Comparison of ENCODE assay signal across 8 cellular contexts in the genomic region with DNA sequence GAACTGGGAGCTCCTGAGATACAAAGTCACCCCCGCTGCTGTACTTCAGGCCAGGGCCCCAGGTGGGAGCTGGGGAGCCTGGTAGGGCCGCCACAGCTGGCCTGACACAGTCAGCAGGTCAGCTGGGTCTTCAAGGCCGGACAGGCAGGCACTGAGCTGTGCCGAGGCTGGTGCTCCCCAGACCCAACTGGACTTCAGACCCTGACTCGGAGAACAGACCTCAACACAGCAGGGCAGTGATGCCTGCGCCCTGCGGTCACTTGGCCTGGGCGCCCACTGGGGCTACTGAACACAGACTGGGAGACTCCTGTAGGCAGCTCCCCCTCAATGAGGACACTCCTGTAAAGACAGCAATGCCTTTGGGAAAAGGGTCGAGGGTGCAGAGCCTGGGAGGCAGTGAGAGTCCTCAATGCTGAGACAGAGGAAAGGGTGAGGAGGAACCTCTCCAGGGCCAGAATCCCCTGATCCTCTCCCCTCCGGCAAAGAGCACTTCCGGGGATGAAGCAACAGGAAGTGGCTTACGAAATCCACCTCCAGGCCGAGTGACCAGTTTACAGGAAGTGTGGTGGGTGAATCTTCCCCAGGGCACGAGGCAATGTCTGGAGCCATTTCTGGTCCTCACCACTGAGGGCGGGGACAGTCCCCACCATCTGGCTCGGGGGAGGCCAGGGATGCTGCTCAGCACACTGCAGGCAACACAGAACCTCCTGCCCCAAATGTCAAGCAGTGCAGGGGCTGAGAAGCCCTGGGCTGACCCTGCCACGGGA. TPM values are rescaled to one million over a fixed set of nuclear protein-coding genes. Genes with fewer than 3 reads are reported as not detected.
DNase-seq lines count a peak whose midpoint lies in the region; ATAC-seq, FAIRE-seq and TF ChIP-seq lines count a peak whose summit lies in the region.

No MANE protein-coding gene starts in this region.

- intact Hi-C loops in HepG2 (cut with micrococcal nuclease; ENCODE audit: unreplicated experiment), result loop anchor here (5.0 kb wide), 1 partner anchor 94 kb away; a partner anchor contains a TSS

- BruUV-seq in HepG2 (replicated peaks; lab: Mats Ljungman, UMichigan), result TSS peak; percentile 59

- H3K4me2 ChIP-seq in A549 (peak overlapping the region; percentile 66), HepG2 (ENCODE audit: low read depth, low read length) (peak overlapping the region; percentile 67)

- FAIRE-seq in A549 (lab: Jason Lieb, UNC), result no peak
- peak; percentile 79 for FAIRE-seq in HepG2 (lab: Jason Lieb, UNC)

- H4K20me1 ChIP-seq in HepG2 (ENCODE audit: insufficient read depth, low read length), result peaks cover 15% of the 10 kb centered on the region; the same call in 1 of the 2 replicates

- H2AFZ ChIP-seq in HepG2 (ENCODE audit: low read length), result no peak overlapping the region

- CTCF ChIA-PET in A549 (lab: Yijun Ruan, JAX) (interaction anchor here (0.6 to 6.7 kb wide), 5 partner anchors 9 to 396 kb away, joined by 3 to 30 read pairs (median 4); no protein-coding TSS in a partner anchor), HepG2 (lab: Yijun Ruan, JAX; ENCODE audit: low intra/inter-chr PET ratio, low total read pairs) (no interaction called here)

- H3K79me2 ChIP-seq in HepG2 (ENCODE audit: insufficient read depth, low read length), result peaks cover 84% of the 10 kb centered on the region

- 46% methylated on average over 12 of the region's 17 CpGs for WGBS in A549 (ENCODE audit: missing lambda C conversion rate)
- 9% methylated on average over 8 of the region's 17 CpGs for WGBS in HepG2 (ENCODE audit: low lambda C conversion rate)

- H3K9me3 ChIP-seq in A549 (no peaks in the 10 kb centered on the region), HepG2 (ENCODE audit: low read length) (no peaks in the 10 kb centered on the region)

- H3K27ac ChIP-seq in A549, result peak overlapping the region; percentile 82 to 98
- H3K27ac ChIP-seq in caudate nucleus (ENCODE audit: low read depth, low read length), result peak overlapping the region; percentile 24
- peak overlapping the region; percentile 90 for H3K27ac ChIP-seq in HepG2 (ENCODE audit: extremely low read length, insufficient read depth, low read length)

- TF ChIP-seq CTCF in A549 (IDR thresholded peaks at IDR 0.05), result no peak
- TF ChIP-seq CTCF in HepG2 (CRISPR knock-in tag; IDR thresholded peaks at IDR 0.05), result 0 out of 2 replicates have a peak, but pooled peaks have one; percentile 21

- TF ChIP-seq EP300 in A549 (IDR thresholded peaks at IDR 0.05) (peak in 1 of 2 experiments; percentile 49; a peak in 1 of 5 replicates), HepG2 (IDR thresholded peaks at IDR 0.05; ENCODE audit: low read depth in 2 of 2, low read length in 2 of 2) (peak in 1 of 2 experiments; percentile 75; a peak in 2 of 4 replicates), HepG2 (CRISPR knock-in tag; IDR thresholded peaks at IDR 0.05; ENCODE audit: borderline replicate concordance) (peak; percentile 91)

- H3K36me3 ChIP-seq in HepG2 (replicated peaks in 1 of 2; ENCODE audit: control insufficient read depth in 1 of 2, insufficient read depth in 2 of 2, low read length in 2 of 2), result no peaks in the 10 kb centered on the region; a peak in 3 of 5 replicates

- H3K27me3 ChIP-seq in HepG2 (ENCODE audit: control insufficient read depth in 1 of 2, insufficient read depth in 2 of 2, low read length in 2 of 2), result no peaks in the 10 kb centered on the region

- ATAC-seq in A549 (peak; percentile 87), GM18873 (IDR thresholded peaks at IDR 0.05; ENCODE audit: low FRiP score, unreplicated experiment) (peak; percentile 51), HepG2 (peak; percentile 73), GM19455 (IDR thresholded peaks at IDR 0.05; ENCODE audit: unreplicated experiment) (no peak)

- peak overlapping the region; percentile 52 for H3K9ac ChIP-seq in HepG2 (ENCODE audit: insufficient read depth, low read depth, low read length)

- TF ChIP-seq POLR2A in A549 (IDR thresholded peaks at IDR 0.05; ENCODE audit: low read length) (no peak), HepG2 (IDR thresholded peaks at IDR 0.05; ENCODE audit: insufficient read depth in 1 of 2, low read depth in 2 of 2, low read length in 2 of 2) (peak in 1 of 2 experiments; percentile 31; a peak in 2 of 4 replicates)

- DNase-seq in A549 (ENCODE audit: low read depth in 1 of 2, low spot score in 1 of 2), result peak; percentile 83 to 85
- DNase-seq in HPDE6-E6E7 (ENCODE audit: extremely low spot score), result peak; percentile 84
- peak; percentile 56 for DNase-seq in T1000 (lab: John Stamatoyannopoulos, UW)
- peak in 15 of 61 donors; percentile 7 to 54 (median 29) for DNase-seq in caudate nucleus (lab: John Stamatoyannopoulos, UW)
- peak; percentile 88 for DNase-seq in HepG2 (ENCODE audit: low spot score)
- DNase-seq in stimulated activated CD8-positive, alpha-beta memory T cell treated with anti-CD3 and anti-CD28 coated beads, Interleukin-15, amount 100 ng/mL, for 48 hours (ENCODE audit: low read depth in 2 of 2), result peak; percentile 75 to 79

- no peak overlapping the region for H3K4me3 ChIP-seq in A549
- H3K4me3 ChIP-seq in HepG2 (replicated peaks in 1 of 3; ENCODE audit: insufficient read depth in 1 of 3, low read depth in 2 of 3, low read length in 3 of 3), result peak overlapping the region in 2 of 3 experiments; percentile 9 to 45; a peak in 3 of 6 replicates

- in situ Hi-C loops in HepG2 (cut with HindIII; ENCODE audit: extremely low pct_ligation_motif_present, low pct_unique_long_range_greater_than_20kb), result loop anchor here (10.0 kb wide), 2 partner anchors 46 to 196 kb away; a partner anchor contains a TSS

- peaks cover 24% of the 10 kb centered on the region for H3K4me1 ChIP-seq in A549
- peaks cover 79% of the 10 kb centered on the region for H3K4me1 ChIP-seq in HepG2 (ENCODE audit: insufficient read depth, low read length)

- TF ChIP-seq RAD21 in A549 (conservative IDR thresholded peaks at IDR 0.05 in 1 of 2, IDR thresholded peaks at IDR 0.05 in 1 of 2), result no peak
- peak; percentile 8; the same call in 1 of the 2 replicates for TF ChIP-seq RAD21 in HepG2 (CRISPR knock-in tag; IDR thresholded peaks at IDR 0.05)

- POLR2A ChIA-PET in A549 (lab: Yijun Ruan, JAX) (interaction anchor here (1.3 kb wide), 1 partner anchor 79 kb away, joined by 3 read pairs; a partner anchor contains a TSS), HepG2 (lab: Yijun Ruan, JAX) (interaction anchor here (0.5 to 1.7 kb wide), 8 partner anchors 8 to 157 kb away, joined by 3 to 4 read pairs (median 4); a partner anchor contains a TSS)

RNA-seq across cellular contexts. Expression of a gene that starts 40.8 kb away (rescaled TPM):
- polyA plus RNA-seq in A549 (2011; rRNA removed) (17.6 and 18.0 TPM in 2 replicates), A549 (2017; fragmentation: RNase III; extraction: RNeasy Plus Mini Kit Qiagen cat#74134 plus additional on column Dnase treatment) (48.5 to 71.0 TPM (median 60.7 TPM) in 3 replicates), HepG2 (2011; rRNA removed) (29.6 and 36.5 TPM in 2 replicates)
- 43.0 and 56.5 TPM in 2 replicates for polyA plus RNA-seq in A549 (2012; cell fraction: cytosol; rRNA removed)
- 199 and 307 TPM in 2 replicates for polyA plus RNA-seq in A549 (2012; cell fraction: nucleus; rRNA removed)
- polyA minus RNA-seq in A549 (2011; rRNA and poly(A)+ RNA removed), result 17.4 and 29.8 TPM in 2 replicates
- total RNA-seq in HepG2 (2016; rRNA removed; fragmentation: Illumina TruSeq; extraction: Trizol), result 29.4 and 48.5 TPM in 2 replicates
- 8.4 and 10.1 TPM in 2 replicates for total RNA-seq in HepG2 (2016; cell fraction: cytosol; rRNA removed; fragmentation: Illumina TruSeq; extraction: Trizol; ENCODE audit: low read depth)
- 29.3 and 46.4 TPM in 2 replicates for total RNA-seq in HepG2 (2016; cell fraction: insoluble cytoplasmic fraction; rRNA removed; fragmentation: Illumina TruSeq; extraction: Trizol)
- 16.0 and 18.7 TPM in 2 replicates for total RNA-seq in HepG2 (2016; cell fraction: membrane; rRNA removed; fragmentation: Illumina TruSeq; extraction: Trizol)
- total RNA-seq in HepG2 (2016; cell fraction: nucleus; rRNA removed; fragmentation: Illumina TruSeq; extraction: Trizol), result 33.6 and 37.4 TPM in 2 replicates
- polyA plus RNA-seq in HepG2 (2011; cell fraction: cytosol; rRNA removed), result 14.0 and 25.3 TPM in 2 replicates
- polyA plus RNA-seq in HepG2 (2011; cell fraction: nucleus; rRNA removed), result 246 and 367 TPM in 2 replicates
- polyA plus RNA-seq in HepG2 (2012), result 32.5 and 49.8 TPM in 2 replicates
- 16.0 and 16.5 TPM in 2 replicates for polyA plus RNA-seq in HepG2 (2016; cell fraction: cytosol; fragmentation: Illumina TruSeq; extraction: Trizol; ENCODE audit: low read depth)
- polyA plus RNA-seq in HepG2 (2016; cell fraction: insoluble cytoplasmic fraction; fragmentation: Illumina TruSeq; extraction: Trizol; ENCODE audit: low read depth), result 44.6 and 57.4 TPM in 2 replicates
- 18.1 and 22.4 TPM in 2 replicates for polyA plus RNA-seq in HepG2 (2016; cell fraction: membrane; fragmentation: Illumina TruSeq; extraction: Trizol; ENCODE audit: low read depth)
- polyA plus RNA-seq in HepG2 (2016; cell fraction: nucleus; fragmentation: Illumina TruSeq; extraction: Trizol; ENCODE audit: insufficient read depth, low read depth), result 103 and 119 TPM in 2 replicates
- 1.3 and 50.2 TPM in 2 replicates for polyA minus RNA-seq in HepG2 (2011; rRNA and poly(A)+ RNA removed; ENCODE audit: low replicate concordance)
- 20.4 and 29.0 TPM in 2 replicates for polyA minus RNA-seq in HepG2 (2011; cell fraction: cytosol; rRNA and poly(A)+ RNA removed)
- polyA minus RNA-seq in HepG2 (2011; cell fraction: nucleus; rRNA and poly(A)+ RNA removed), result 13.3 and 14.3 TPM in 2 replicates

RNA-seq across cellular contexts. Expression of a gene that starts 43.1 kb away (rescaled TPM):
- polyA plus RNA-seq in A549 (2011; rRNA removed) (1.1 and 1.6 TPM in 2 replicates), A549 (2017; fragmentation: RNase III; extraction: RNeasy Plus Mini Kit Qiagen cat#74134 plus additional on column Dnase treatment) (3.6 to 3.8 TPM (median 3.7 TPM) in 3 replicates), HepG2 (2011; rRNA removed) (5.4 and 5.8 TPM in 2 replicates)
- polyA plus RNA-seq in A549 (2012; cell fraction: cytosol; rRNA removed), result 4.1 and 5.9 TPM in 2 replicates
- 10.6 and 18.2 TPM in 2 replicates for polyA plus RNA-seq in A549 (2012; cell fraction: nucleus; rRNA removed)
- 2.4 and 3.6 TPM in 2 replicates for polyA minus RNA-seq in A549 (2011; rRNA and poly(A)+ RNA removed)
- total RNA-seq in HepG2 (2016; rRNA removed; fragmentation: Illumina TruSeq; extraction: Trizol), result 3.2 and 3.7 TPM in 2 replicates
- 0.71 and 1.1 TPM in 2 replicates for total RNA-seq in HepG2 (2016; cell fraction: cytosol; rRNA removed; fragmentation: Illumina TruSeq; extraction: Trizol; ENCODE audit: low read depth)
- total RNA-seq in HepG2 (2016; cell fraction: insoluble cytoplasmic fraction; rRNA removed; fragmentation: Illumina TruSeq; extraction: Trizol), result 2.7 and 4.1 TPM in 2 replicates
- total RNA-seq in HepG2 (2016; cell fraction: membrane; rRNA removed; fragmentation: Illumina TruSeq; extraction: Trizol), result 2.3 and 2.5 TPM in 2 replicates
- total RNA-seq in HepG2 (2016; cell fraction: nucleus; rRNA removed; fragmentation: Illumina TruSeq; extraction: Trizol), result 3.3 and 4.8 TPM in 2 replicates
- 3.2 and 4.3 TPM in 2 replicates for polyA plus RNA-seq in HepG2 (2011; cell fraction: cytosol; rRNA removed)
- 27.1 and 34.7 TPM in 2 replicates for polyA plus RNA-seq in HepG2 (2011; cell fraction: nucleus; rRNA removed)
- polyA plus RNA-seq in HepG2 (2012), result 7.1 TPM in 2 replicates
- 0.20 and 0.33 TPM in 2 replicates for polyA plus RNA-seq in HepG2 (2016; cell fraction: cytosol; fragmentation: Illumina TruSeq; extraction: Trizol; ENCODE audit: low read depth)
- 3.1 and 4.0 TPM in 2 replicates for polyA plus RNA-seq in HepG2 (2016; cell fraction: insoluble cytoplasmic fraction; fragmentation: Illumina TruSeq; extraction: Trizol; ENCODE audit: low read depth)
- 1.0 and 1.1 TPM in 2 replicates for polyA plus RNA-seq in HepG2 (2016; cell fraction: membrane; fragmentation: Illumina TruSeq; extraction: Trizol; ENCODE audit: low read depth)
- polyA plus RNA-seq in HepG2 (2016; cell fraction: nucleus; fragmentation: Illumina TruSeq; extraction: Trizol; ENCODE audit: insufficient read depth, low read depth), result 5.1 and 5.2 TPM in 2 replicates
- polyA minus RNA-seq in HepG2 (2011; rRNA and poly(A)+ RNA removed; ENCODE audit: low replicate concordance), result 6.3 and 17.2 TPM in 2 replicates
- polyA minus RNA-seq in HepG2 (2011; cell fraction: cytosol; rRNA and poly(A)+ RNA removed), result 6.0 and 8.8 TPM in 2 replicates
- polyA minus RNA-seq in HepG2 (2011; cell fraction: nucleus; rRNA and poly(A)+ RNA removed), result 12.9 and 14.3 TPM in 2 replicates

RNA-seq across cellular contexts. Expression of a gene that starts 59.5 kb away (rescaled TPM):
- 5.4 and 6.9 TPM in 2 replicates for polyA plus RNA-seq in A549 (2011; rRNA removed)
- polyA plus RNA-seq in A549 (2012; cell fraction: cytosol; rRNA removed), result 28.5 and 47.8 TPM in 2 replicates
- polyA plus RNA-seq in A549 (2012; cell fraction: nucleus; rRNA removed), result 69.4 and 124 TPM in 2 replicates
- polyA plus RNA-seq in A549 (2017; fragmentation: RNase III; extraction: RNeasy Plus Mini Kit Qiagen cat#74134 plus additional on column Dnase treatment), result 37.8 to 43.2 TPM (median 41.5 TPM) in 3 replicates
- 5.0 and 10.7 TPM in 2 replicates for polyA minus RNA-seq in A549 (2011; rRNA and poly(A)+ RNA removed)
- 19.3 and 39.5 TPM in 2 replicates for total RNA-seq in HepG2 (2016; rRNA removed; fragmentation: Illumina TruSeq; extraction: Trizol)
- 95.2 and 104 TPM in 2 replicates for total RNA-seq in HepG2 (2016; cell fraction: cytosol; rRNA removed; fragmentation: Illumina TruSeq; extraction: Trizol; ENCODE audit: low read depth)
- total RNA-seq in HepG2 (2016; cell fraction: insoluble cytoplasmic fraction; rRNA removed; fragmentation: Illumina TruSeq; extraction: Trizol), result 14.4 and 39.0 TPM in 2 replicates
- total RNA-seq in HepG2 (2016; cell fraction: membrane; rRNA removed; fragmentation: Illumina TruSeq; extraction: Trizol), result 103 and 124 TPM in 2 replicates
- 26.9 and 35.1 TPM in 2 replicates for total RNA-seq in HepG2 (2016; cell fraction: nucleus; rRNA removed; fragmentation: Illumina TruSeq; extraction: Trizol)
- 20.8 and 33.4 TPM in 2 replicates for polyA plus RNA-seq in HepG2 (2011; rRNA removed)
- polyA plus RNA-seq in HepG2 (2011; cell fraction: cytosol; rRNA removed), result 11.6 and 28.6 TPM in 2 replicates
- 200 and 290 TPM in 2 replicates for polyA plus RNA-seq in HepG2 (2011; cell fraction: nucleus; rRNA removed)
- 18.2 and 31.6 TPM in 2 replicates for polyA plus RNA-seq in HepG2 (2012)
- 133 and 147 TPM in 2 replicates for polyA plus RNA-seq in HepG2 (2016; cell fraction: cytosol; fragmentation: Illumina TruSeq; extraction: Trizol; ENCODE audit: low read depth)
- polyA plus RNA-seq in HepG2 (2016; cell fraction: insoluble cytoplasmic fraction; fragmentation: Illumina TruSeq; extraction: Trizol; ENCODE audit: low read depth), result 34.3 and 41.3 TPM in 2 replicates
- polyA plus RNA-seq in HepG2 (2016; cell fraction: membrane; fragmentation: Illumina TruSeq; extraction: Trizol; ENCODE audit: low read depth), result 147 and 152 TPM in 2 replicates
- 117 and 122 TPM in 2 replicates for polyA plus RNA-seq in HepG2 (2016; cell fraction: nucleus; fragmentation: Illumina TruSeq; extraction: Trizol; ENCODE audit: insufficient read depth, low read depth)
- 10.3 and 12.3 TPM in 2 replicates for polyA minus RNA-seq in HepG2 (2011; rRNA and poly(A)+ RNA removed; ENCODE audit: low replicate concordance)
- 12.0 and 13.9 TPM in 2 replicates for polyA minus RNA-seq in HepG2 (2011; cell fraction: cytosol; rRNA and poly(A)+ RNA removed)
- polyA minus RNA-seq in HepG2 (2011; cell fraction: nucleus; rRNA and poly(A)+ RNA removed), result 20.1 and 21.6 TPM in 2 replicates

Comparison
In these comparisons a context has a peak if more than half of its experiments do, and no peak if none do; other contexts are left out.
1. H3K27ac ChIP-seq: peak in every context shown above with its lines; median percentile 90 in A549; 90 in HepG2; 24 in caudate nucleus.